ENCODE assay signal across 1 cellular context in genomic region chr10:89444859-89445258, GRCh38. TPM values are rescaled to one million over a fixed set of nuclear protein-coding genes. Genes with fewer than 3 reads are reported as not detected.
"Had no signal": no experiment of that assay in that cellular context is flagged by ENCODE, and none has a peak within 500 bp of the region (broad histone marks: within the 10 kb centered on the region; RNA-seq: fewer than 3 reads in every experiment).

No MANE protein-coding gene starts in this region.

RNA-seq across cellular contexts. Expression of gene IFIT1, which starts 52.4 kb away (rescaled TPM):
- total RNA-seq: OCI-LY7 had no signal
